ENCODE assay signal across 1 cellular context in the genomic region with DNA sequence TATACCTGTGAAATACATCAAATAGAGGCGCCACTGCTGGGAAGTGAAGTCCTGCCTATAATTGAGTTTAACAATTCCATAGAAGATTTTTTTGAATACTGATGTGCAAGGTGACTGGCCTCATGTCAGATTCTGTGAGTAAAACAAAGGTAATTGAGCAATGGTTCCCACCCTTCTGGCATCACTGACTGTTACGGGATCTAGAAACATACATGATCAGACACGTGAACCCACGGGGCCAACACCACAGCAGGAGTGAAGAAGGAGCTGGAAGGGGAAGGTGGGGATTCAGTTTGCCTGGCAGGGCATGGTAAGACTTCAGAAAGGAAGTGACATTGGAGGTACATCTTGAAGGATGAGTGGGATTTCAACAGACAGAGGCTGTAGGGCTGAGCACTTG.
TF ChIP-seq lines count a peak whose summit lies in the region.

No MANE protein-coding gene starts in this region.

TF ChIP-seq in IMR-90, 13 proteins besides CTCF, POLR2A, EP300 and RAD21:
- TF ChIP-seq NFE2L2 (IDR thresholded peaks at IDR 0.05; ENCODE audit: low read depth, low read length) (no peak), RFX5 (IDR thresholded peaks at IDR 0.05; ENCODE audit: low read depth, low read length) (no peak), CEBPB (IDR thresholded peaks at IDR 0.05; ENCODE audit: low read depth, low read length) (no peak), MXI1 (IDR thresholded peaks at IDR 0.05; ENCODE audit: borderline replicate concordance, low read depth, low read length) (no peak), RCOR1 (IDR thresholded peaks at IDR 0.05; ENCODE audit: insufficient replicate concordance, low read length) (no peak), SMC3 (IDR thresholded peaks at IDR 0.05; ENCODE audit: low read depth, low read length) (no peak), FOS (IDR thresholded peaks at IDR 0.05; ENCODE audit: low read depth, low read length) (no peak), MAZ (IDR thresholded peaks at IDR 0.05; ENCODE audit: borderline replicate concordance, low read depth, low read length) (no peak), BHLHE40 (IDR thresholded peaks at IDR 0.05; ENCODE audit: low read depth, low read length) (no peak)
